In the genomic region with DNA sequence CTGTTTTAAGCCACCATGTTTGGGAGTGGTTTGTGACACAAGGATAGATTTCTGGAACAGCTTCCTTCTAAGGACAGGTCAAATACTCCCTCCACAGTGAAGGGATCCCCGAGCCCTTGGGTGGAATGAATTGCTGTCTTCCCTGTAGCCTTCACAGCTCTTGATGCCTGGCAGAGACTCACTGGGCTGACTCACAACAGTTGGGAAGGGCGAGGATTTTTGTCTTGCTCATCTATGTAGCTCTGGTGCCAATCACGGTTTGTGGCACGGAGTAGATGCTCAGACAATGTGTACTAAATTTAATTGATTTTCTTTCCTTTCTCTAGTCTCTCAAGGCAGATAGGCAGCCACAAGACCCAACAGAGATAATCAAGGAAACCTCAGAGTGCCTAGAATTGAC, we compare ENCODE assay signal across 28 cellular contexts.
"Had no signal": no experiment of that assay in that cellular context is flagged by ENCODE, and none has a peak within 500 bp of the region (broad histone marks: within the 10 kb centered on the region; RNA-seq: fewer than 3 reads in every experiment).

No MANE protein-coding gene starts in this region.

- H3K27me3 Mint-ChIP-seq: stimulated activated memory B cell treated with anti-CD40 and anti-IgM and Interleukin-4, amounts not matched to agents 10 μg/mL and 1 μg/mL and 100 μg/mL, for 72 hours; stimulated activated naive CD8-positive, alpha-beta T cell treated with anti-CD3 and anti-CD28 coated beads, Interleukin-15, amount 100 ng/mL, for 72 hours had no signal

- H3K36me3 Mint-ChIP-seq: stimulated activated memory B cell treated with anti-CD40 and anti-IgM and Interleukin-4, amounts not matched to agents 10 μg/mL and 1 μg/mL and 100 μg/mL, for 72 hours; type B pancreatic cell had no signal

- H3K36me3 ChIP-seq: breast epithelium, heart left ventricle, pancreas, sigmoid colon, uterus had no signal

- H3K9me3 Mint-ChIP-seq: activated T-cell treated with anti-CD3 and anti-CD28 coated beads, Interleukin-2, amount 50 U/mL, for 4 hours; immature natural killer cell; stimulated activated memory B cell treated with anti-CD40 and anti-IgM and Interleukin-4, amounts not matched to agents 10 μg/mL and 1 μg/mL and 100 μg/mL, for 72 hours; stimulated activated naive CD8-positive, alpha-beta T cell treated with anti-CD3 and anti-CD28 coated beads, Interleukin-15, amount 100 ng/mL, for 72 hours; type B pancreatic cell had no signal

- H3K4me1 ChIP-seq: breast epithelium, foreskin keratinocyte, pancreas, psoas muscle, sigmoid colon had no signal

- H3K27ac Mint-ChIP-seq: activated naive CD8-positive, alpha-beta T cell treated with anti-CD3 and anti-CD28 coated beads, Interleukin-2, amount 50 U/mL, for 24 hours; stimulated activated memory B cell treated with anti-CD40 and anti-IgM and Interleukin-4, amounts not matched to agents 10 μg/mL and 1 μg/mL and 100 μg/mL, for 72 hours; stimulated activated naive CD8-positive, alpha-beta T cell treated with anti-CD3 and anti-CD28 coated beads, Interleukin-15, amount 100 ng/mL, for 72 hours; T-helper 1 cell treated with Interleukin-12 subunit alpha and Interleukin-12 subunit beta and Interleukin-4 antibody, amounts not matched to agents 30 μg/mL and 1 μg/mL, for 36 hours; type B pancreatic cell had no signal

- DNase-seq: activated CD4-positive, alpha-beta T cell treated with anti-CD3 and anti-CD28 coated beads for 1 hour; activated CD8-positive, alpha-beta memory T cell treated with anti-CD3 and anti-CD28 coated beads, Interleukin-2, amount 50 U/mL, for 48 hours; activated naive CD4-positive, alpha-beta T cell treated with Interleukin-2 at 50 U/mL for 16 hours; activated naive CD8-positive, alpha-beta T cell treated with anti-CD3 and anti-CD28 coated beads, Interleukin-2, amount 50 U/mL, for 24 hours; activated T-cell treated with anti-CD3 and anti-CD28 coated beads, Interleukin-2, amount 50 U/mL, for 4 hours; central memory CD4-positive, alpha-beta T cell; foreskin keratinocyte; heart left ventricle; hypothalamus; immature natural killer cell; midbrain; naive thymus-derived CD4-positive, alpha-beta T cell; pancreas; psoas muscle; sigmoid colon; stimulated activated CD4-positive, alpha-beta T cell treated with anti-CD3 and anti-CD28 coated beads, Interleukin-1b, Interleukin-23, amount 100 ng/mL, for 48 hours; stimulated activated CD4-positive, alpha-beta T cell treated with anti-CD3 and anti-CD28 coated beads, Interleukin-4, amount 100 ng/mL, for 4 hours; stimulated activated CD8-positive, alpha-beta memory T cell treated with anti-CD3 and anti-CD28 coated beads, Interleukin-4, amount 100 ng/mL, for 48 hours; stimulated activated naive CD8-positive, alpha-beta T cell treated with anti-CD3 and anti-CD28 coated beads, Interleukin-15, amount 100 ng/mL, for 72 hours; substantia nigra; T1000; uterus had no signal

- H3K4me2 ChIP-seq: smooth muscle cell had no signal

- ATAC-seq: activated naive CD8-positive, alpha-beta T cell treated with anti-CD3 and anti-CD28 coated beads, Interleukin-2, amount 50 U/mL, for 24 hours; activated T-cell treated with anti-CD3 and anti-CD28 coated beads, Interleukin-2, amount 50 U/mL, for 4 hours; esophagus mucosa; foreskin keratinocyte; heart left ventricle; naive thymus-derived CD4-positive, alpha-beta T cell; pancreas; psoas muscle; stimulated activated memory B cell treated with anti-CD40 and anti-IgM and Interleukin-4, amounts not matched to agents 10 μg/mL and 1 μg/mL and 100 μg/mL, for 72 hours; stimulated activated naive CD8-positive, alpha-beta T cell treated with anti-CD3 and anti-CD28 coated beads, Interleukin-15, amount 100 ng/mL, for 72 hours had no signal

- H3K27me3 ChIP-seq: pancreas, sigmoid colon, uterus had no signal

- H3K4me3 ChIP-seq: breast epithelium, heart left ventricle, pancreas, psoas muscle, sigmoid colon, smooth muscle cell, uterus had no signal

- H3K9me3 ChIP-seq: breast epithelium, heart left ventricle, pancreas, psoas muscle, sigmoid colon, uterus had no signal

- H3K27ac ChIP-seq: breast epithelium, foreskin keratinocyte, heart left ventricle, pancreas, psoas muscle, sigmoid colon, uterus had no signal

- H3K4me3 Mint-ChIP-seq: activated T-cell treated with anti-CD3 and anti-CD28 coated beads, Interleukin-2, amount 50 U/mL, for 4 hours; immature natural killer cell; stimulated activated memory B cell treated with anti-CD40 and anti-IgM and Interleukin-4, amounts not matched to agents 10 μg/mL and 1 μg/mL and 100 μg/mL, for 72 hours; stimulated activated naive CD8-positive, alpha-beta T cell treated with anti-CD3 and anti-CD28 coated beads, Interleukin-15, amount 100 ng/mL, for 72 hours; T-helper 1 cell treated with Interleukin-12 subunit alpha and Interleukin-12 subunit beta and Interleukin-4 antibody, amounts not matched to agents 30 μg/mL and 1 μg/mL, for 36 hours; type B pancreatic cell had no signal
